ENCODE assay signal across 2 cellular contexts in the genomic region with DNA sequence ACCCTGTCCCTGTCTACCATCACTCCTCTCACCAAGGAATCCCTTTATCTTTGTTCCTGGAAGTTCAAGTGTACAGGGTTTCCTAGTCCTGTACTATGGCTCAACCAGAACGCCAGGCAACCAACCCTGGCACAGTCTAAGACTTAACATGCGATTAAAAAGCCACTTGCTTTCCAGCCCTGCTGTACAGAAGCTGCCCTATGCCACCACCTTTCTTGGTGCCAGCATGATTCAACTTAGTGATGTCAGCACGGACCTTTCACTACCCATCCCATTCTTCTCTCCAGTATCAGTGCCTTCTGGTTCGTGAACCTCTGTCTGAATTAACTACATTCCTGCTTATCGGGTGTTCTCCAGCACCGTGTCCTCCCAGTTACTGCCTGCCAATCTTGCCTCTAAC.
TF ChIP-seq lines count a peak whose summit lies in the region.

No MANE protein-coding gene starts in this region.

TF ChIP-seq in IMR-90, 13 proteins besides CTCF, POLR2A, EP300 and RAD21:
- TF ChIP-seq BHLHE40 (IDR thresholded peaks at IDR 0.05; ENCODE audit: low read depth, low read length) (no peak), SMC3 (IDR thresholded peaks at IDR 0.05; ENCODE audit: low read depth, low read length) (no peak), MXI1 (IDR thresholded peaks at IDR 0.05; ENCODE audit: borderline replicate concordance, low read depth, low read length) (no peak), FOS (IDR thresholded peaks at IDR 0.05; ENCODE audit: low read depth, low read length) (no peak), MAZ (IDR thresholded peaks at IDR 0.05; ENCODE audit: borderline replicate concordance, low read depth, low read length) (no peak), CEBPB (IDR thresholded peaks at IDR 0.05; ENCODE audit: low read depth, low read length) (no peak)

TF ChIP-seq in H1, 55 proteins besides CTCF, POLR2A, EP300 and RAD21:
- no peak for TF ChIP-seq KDM4A (IDR thresholded peaks at IDR 0.05; ENCODE audit: low read depth, low read length, severe bottlenecking)
- TF ChIP-seq SAP30 (IDR thresholded peaks at IDR 0.05; ENCODE audit: insufficient read depth, insufficient replicate concordance, low read length): no peak
- TF ChIP-seq KDM1A (IDR thresholded peaks at IDR 0.05; ENCODE audit: borderline replicate concordance, low read length): no peak
- TF ChIP-seq NRF1 (IDR thresholded peaks at IDR 0.05; ENCODE audit: low read depth, low read length): no peak
- TF ChIP-seq, protein P1, sequence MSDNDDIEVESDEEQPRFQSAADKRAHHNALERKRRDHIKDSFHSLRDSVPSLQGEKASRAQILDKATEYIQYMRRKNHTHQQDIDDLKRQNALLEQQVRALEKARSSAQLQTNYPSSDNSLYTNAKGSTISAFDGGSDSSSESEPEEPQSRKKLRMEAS (IDR thresholded peaks at IDR 0.05): no peak
- no peak for TF ChIP-seq BRCA1 (IDR thresholded peaks at IDR 0.05; ENCODE audit: low read depth, low read length)
- no peak for TF ChIP-seq RXRA (IDR thresholded peaks at IDR 0.05; ENCODE audit: insufficient read depth, low read depth, low read length)
- no peak for TF ChIP-seq KDM5A (IDR thresholded peaks at IDR 0.05; ENCODE audit: low read length)
